Comparison of ENCODE assay signal across 1 cellular context in genomic region chr6:43516367-43516696, GRCh38.
TF ChIP-seq lines count a peak whose summit lies in the region.

No MANE protein-coding gene starts in this region.

TF ChIP-seq in HepG2, 621 proteins besides CTCF, POLR2A, EP300 and RAD21 (continued from another document):
- TF ChIP-seq FOXP4 (CRISPR knock-in tag; IDR thresholded peaks at IDR 0.05) (no peak), ZSCAN9 (CRISPR knock-in tag; IDR thresholded peaks at IDR 0.05; ENCODE audit: borderline replicate concordance) (0 out of 2 replicates have a peak, but pooled peaks have one; percentile 2), PLRG1 (conservative IDR thresholded peaks at IDR 0.05) (no peak), SIX4 (CRISPR knock-in tag; IDR thresholded peaks at IDR 0.05) (no peak), ZNF749 (CRISPR knock-in tag; IDR thresholded peaks at IDR 0.05; ENCODE audit: borderline replicate concordance) (no peak), ZNF780A (CRISPR knock-in tag; IDR thresholded peaks at IDR 0.05) (no peak), ATM (IDR thresholded peaks at IDR 0.05; ENCODE audit: borderline replicate concordance) (no peak), IKZF4 (CRISPR knock-in tag; IDR thresholded peaks at IDR 0.05; ENCODE audit: borderline replicate concordance, low read depth, not compliant biosample characterization) (no peak), TP53 (CRISPR knock-in tag; conservative IDR thresholded peaks at IDR 0.05) (0 out of 2 replicates have a peak, but pooled peaks have one; percentile 38), PRDM15 (CRISPR knock-in tag; IDR thresholded peaks at IDR 0.05) (no peak), ZNF451 (CRISPR knock-in tag; IDR thresholded peaks at IDR 0.05) (no peak), ZBTB3 (CRISPR knock-in tag; IDR thresholded peaks at IDR 0.05; ENCODE audit: borderline replicate concordance, low read depth) (no peak), SPEN (CRISPR knock-in tag; IDR thresholded peaks at IDR 0.05; ENCODE audit: low read depth) (no peak), DNMT3B (CRISPR knock-in tag; conservative IDR thresholded peaks at IDR 0.05) (0 out of 2 replicates have a peak, but pooled peaks have one; percentile 14), YEATS2 (CRISPR knock-in tag; IDR thresholded peaks at IDR 0.05; ENCODE audit: borderline replicate concordance) (no peak), AFF4 (CRISPR knock-in tag; IDR thresholded peaks at IDR 0.05) (0 out of 2 replicates have a peak, but pooled peaks have one; percentile 37), ZNF570 (CRISPR knock-in tag; IDR thresholded peaks at IDR 0.05; ENCODE audit: borderline replicate concordance) (no peak), ZNF30 (CRISPR knock-in tag; IDR thresholded peaks at IDR 0.05) (no peak), CREM (IDR thresholded peaks at IDR 0.05) (no peak), CREM (CRISPR knock-in tag; IDR thresholded peaks at IDR 0.05) (no peak), ZNF513 (CRISPR knock-in tag; conservative IDR thresholded peaks at IDR 0.05) (no peak), ARNT2 (CRISPR knock-in tag; IDR thresholded peaks at IDR 0.05; ENCODE audit: low read depth) (no peak), EED (CRISPR knock-in tag; IDR thresholded peaks at IDR 0.05) (0 out of 2 replicates have a peak, but pooled peaks have one; percentile 1), AKAP8 (CRISPR knock-in tag; IDR thresholded peaks at IDR 0.05) (no peak)
- TF ChIP-seq, protein P1, sequence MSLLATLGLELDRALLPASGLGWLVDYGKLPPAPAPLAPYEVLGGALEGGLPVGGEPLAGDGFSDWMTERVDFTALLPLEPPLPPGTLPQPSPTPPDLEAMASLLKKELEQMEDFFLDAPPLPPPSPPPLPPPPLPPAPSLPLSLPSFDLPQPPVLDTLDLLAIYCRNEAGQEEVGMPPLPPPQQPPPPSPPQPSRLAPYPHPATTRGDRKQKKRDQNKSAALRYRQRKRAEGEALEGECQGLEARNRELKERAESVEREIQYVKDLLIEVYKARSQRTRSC (CRISPR knock-in tag; IDR thresholded peaks at IDR 0.05; ENCODE audit: low read depth), result no peak
- TF ChIP-seq, protein P2, sequence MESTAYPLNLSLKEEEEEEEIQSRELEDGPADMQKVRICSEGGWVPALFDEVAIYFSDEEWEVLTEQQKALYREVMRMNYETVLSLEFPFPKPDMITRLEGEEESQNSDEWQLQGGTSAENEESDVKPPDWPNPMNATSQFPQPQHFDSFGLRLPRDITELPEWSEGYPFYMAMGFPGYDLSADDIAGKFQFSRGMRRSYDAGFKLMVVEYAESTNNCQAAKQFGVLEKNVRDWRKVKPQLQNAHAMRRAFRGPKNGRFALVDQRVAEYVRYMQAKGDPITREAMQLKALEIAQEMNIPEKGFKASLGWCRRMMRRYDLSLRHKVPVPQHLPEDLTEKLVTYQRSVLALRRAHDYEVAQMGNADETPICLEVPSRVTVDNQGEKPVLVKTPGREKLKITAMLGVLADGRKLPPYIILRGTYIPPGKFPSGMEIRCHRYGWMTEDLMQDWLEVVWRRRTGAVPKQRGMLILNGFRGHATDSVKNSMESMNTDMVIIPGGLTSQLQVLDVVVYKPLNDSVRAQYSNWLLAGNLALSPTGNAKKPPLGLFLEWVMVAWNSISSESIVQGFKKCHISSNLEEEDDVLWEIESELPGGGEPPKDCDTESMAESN (CRISPR knock-in tag; conservative IDR thresholded peaks at IDR 0.05), result no peak
- TF ChIP-seq, protein P3, sequence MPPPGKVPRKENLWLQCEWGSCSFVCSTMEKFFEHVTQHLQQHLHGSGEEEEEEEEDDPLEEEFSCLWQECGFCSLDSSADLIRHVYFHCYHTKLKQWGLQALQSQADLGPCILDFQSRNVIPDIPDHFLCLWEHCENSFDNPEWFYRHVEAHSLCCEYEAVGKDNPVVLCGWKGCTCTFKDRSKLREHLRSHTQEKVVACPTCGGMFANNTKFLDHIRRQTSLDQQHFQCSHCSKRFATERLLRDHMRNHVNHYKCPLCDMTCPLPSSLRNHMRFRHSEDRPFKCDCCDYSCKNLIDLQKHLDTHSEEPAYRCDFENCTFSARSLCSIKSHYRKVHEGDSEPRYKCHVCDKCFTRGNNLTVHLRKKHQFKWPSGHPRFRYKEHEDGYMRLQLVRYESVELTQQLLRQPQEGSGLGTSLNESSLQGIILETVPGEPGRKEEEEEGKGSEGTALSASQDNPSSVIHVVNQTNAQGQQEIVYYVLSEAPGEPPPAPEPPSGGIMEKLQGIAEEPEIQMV (CRISPR knock-in tag; IDR thresholded peaks at IDR 0.05; ENCODE audit: low read depth), result no peak
- TF ChIP-seq, protein P4, sequence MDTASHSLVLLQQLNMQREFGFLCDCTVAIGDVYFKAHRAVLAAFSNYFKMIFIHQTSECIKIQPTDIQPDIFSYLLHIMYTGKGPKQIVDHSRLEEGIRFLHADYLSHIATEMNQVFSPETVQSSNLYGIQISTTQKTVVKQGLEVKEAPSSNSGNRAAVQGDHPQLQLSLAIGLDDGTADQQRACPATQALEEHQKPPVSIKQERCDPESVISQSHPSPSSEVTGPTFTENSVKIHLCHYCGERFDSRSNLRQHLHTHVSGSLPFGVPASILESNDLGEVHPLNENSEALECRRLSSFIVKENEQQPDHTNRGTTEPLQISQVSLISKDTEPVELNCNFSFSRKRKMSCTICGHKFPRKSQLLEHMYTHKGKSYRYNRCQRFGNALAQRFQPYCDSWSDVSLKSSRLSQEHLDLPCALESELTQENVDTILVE (CRISPR knock-in tag; IDR thresholded peaks at IDR 0.05), result no peak
- TF ChIP-seq, protein P5, sequence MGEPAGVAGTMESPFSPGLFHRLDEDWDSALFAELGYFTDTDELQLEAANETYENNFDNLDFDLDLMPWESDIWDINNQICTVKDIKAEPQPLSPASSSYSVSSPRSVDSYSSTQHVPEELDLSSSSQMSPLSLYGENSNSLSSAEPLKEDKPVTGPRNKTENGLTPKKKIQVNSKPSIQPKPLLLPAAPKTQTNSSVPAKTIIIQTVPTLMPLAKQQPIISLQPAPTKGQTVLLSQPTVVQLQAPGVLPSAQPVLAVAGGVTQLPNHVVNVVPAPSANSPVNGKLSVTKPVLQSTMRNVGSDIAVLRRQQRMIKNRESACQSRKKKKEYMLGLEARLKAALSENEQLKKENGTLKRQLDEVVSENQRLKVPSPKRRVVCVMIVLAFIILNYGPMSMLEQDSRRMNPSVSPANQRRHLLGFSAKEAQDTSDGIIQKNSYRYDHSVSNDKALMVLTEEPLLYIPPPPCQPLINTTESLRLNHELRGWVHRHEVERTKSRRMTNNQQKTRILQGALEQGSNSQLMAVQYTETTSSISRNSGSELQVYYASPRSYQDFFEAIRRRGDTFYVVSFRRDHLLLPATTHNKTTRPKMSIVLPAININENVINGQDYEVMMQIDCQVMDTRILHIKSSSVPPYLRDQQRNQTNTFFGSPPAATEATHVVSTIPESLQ (CRISPR knock-in tag; conservative IDR thresholded peaks at IDR 0.05), result no peak; the same call in 1 of the 2 replicates
- TF ChIP-seq, protein P6, sequence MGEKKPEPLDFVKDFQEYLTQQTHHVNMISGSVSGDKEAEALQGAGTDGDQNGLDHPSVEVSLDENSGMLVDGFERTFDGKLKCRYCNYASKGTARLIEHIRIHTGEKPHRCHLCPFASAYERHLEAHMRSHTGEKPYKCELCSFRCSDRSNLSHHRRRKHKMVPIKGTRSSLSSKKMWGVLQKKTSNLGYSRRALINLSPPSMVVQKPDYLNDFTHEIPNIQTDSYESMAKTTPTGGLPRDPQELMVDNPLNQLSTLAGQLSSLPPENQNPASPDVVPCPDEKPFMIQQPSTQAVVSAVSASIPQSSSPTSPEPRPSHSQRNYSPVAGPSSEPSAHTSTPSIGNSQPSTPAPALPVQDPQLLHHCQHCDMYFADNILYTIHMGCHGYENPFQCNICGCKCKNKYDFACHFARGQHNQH (CRISPR knock-in tag; IDR thresholded peaks at IDR 0.05), result no peak
